13 cellular contexts compared by ENCODE assay signal in genomic region chr3:34011171-34012101, GRCh38.
DNase-seq lines count a peak whose midpoint lies in the region; ATAC-seq and TF ChIP-seq lines count a peak whose summit lies in the region.
"Had no signal": no experiment of that assay in that cellular context is flagged by ENCODE, and none has a peak within 500 bp of the region (broad histone marks: within the 10 kb centered on the region; RNA-seq: fewer than 3 reads in every experiment).

No MANE protein-coding gene starts in this region.

- H3K27me3 Mint-ChIP-seq in naive thymus-derived CD4-positive, alpha-beta T cell = no peaks in the 10 kb centered on the region
- H3K27me3 Mint-ChIP-seq: central memory CD8-positive, alpha-beta T cell; stimulated activated naive CD8-positive, alpha-beta T cell treated with anti-CD3 and anti-CD28 coated beads, Interleukin-15, Interleukin-2, amounts not matched to agents 100 ng/mL and 50 ng/mL, for 24 hours had no signal

- TF ChIP-seq CTCF in testis (IDR thresholded peaks at IDR 0.05) = no peak

- peak overlapping the region in 1 of 2 experiments; percentile 92 for H2BK12ac ChIP-seq in mesenchymal stem cell (ENCODE audit: low read length in 2 of 2)

- H3K9ac ChIP-seq in mesenchymal stem cell (ENCODE audit: low read length) = peak overlapping the region; percentile 26

- no peak overlapping the region for H3K23ac ChIP-seq in mesenchymal stem cell (ENCODE audit: low read length in 2 of 2)

- H3K36me3 Mint-ChIP-seq in naive thymus-derived CD4-positive, alpha-beta T cell = no peaks in the 10 kb centered on the region

- no peak overlapping the region for H4K8ac ChIP-seq in mesenchymal stem cell (ENCODE audit: low read length)

- no peak overlapping the region for H3K18ac ChIP-seq in mesenchymal stem cell (ENCODE audit: low read depth in 1 of 2, low read length in 2 of 2)

- peak overlapping the region; percentile 14 for H2AK5ac ChIP-seq in mesenchymal stem cell (ENCODE audit: low read length, severe bottlenecking)

- intact Hi-C loops in naive thymus-derived CD4-positive, alpha-beta T cell (cut with micrococcal nuclease) = no loop called here
- intact Hi-C loops in testis (cut with DNase I; ENCODE audit: low total_unique reads) = no loop called here

- H3K14ac ChIP-seq in mesenchymal stem cell (ENCODE audit: low read length in 2 of 2) = no peak overlapping the region

- H4K91ac ChIP-seq in mesenchymal stem cell (ENCODE audit: low read length) = no peak overlapping the region

- CTCF ChIA-PET in naive thymus-derived CD4-positive, alpha-beta T cell (lab: Charles Lee) = no interaction called here

- H3K27me3 ChIP-seq in mesenchymal stem cell (ENCODE audit: control insufficient read depth in 1 of 2, insufficient read depth in 1 of 2, low read length in 2 of 2) = no peaks in the 10 kb centered on the region
- no peaks in the 10 kb centered on the region for H3K27me3 ChIP-seq in naive thymus-derived CD4-positive, alpha-beta T cell (ENCODE audit: control insufficient read depth in 2 of 2, insufficient read depth in 2 of 2, low read length in 2 of 2)
- no peaks in the 10 kb centered on the region for H3K27me3 ChIP-seq in testis

- in situ Hi-C loops in Caki2 (cut with HindIII; ENCODE audit: low pct_unique_long_range_greater_than_20kb, low sequenced_read_pairs) = no loop called here

- H2BK15ac ChIP-seq in mesenchymal stem cell (ENCODE audit: low read depth, poor library complexity, severe bottlenecking) = no peak overlapping the region

- POLR2A ChIA-PET in naive thymus-derived CD4-positive, alpha-beta T cell (lab: Charles Lee) = no interaction called here

- H3K4me3 ChIP-seq in mesenchymal stem cell (ENCODE audit: insufficient read depth in 1 of 2, low read depth in 1 of 2, low read length in 2 of 2) (peak overlapping the region in 1 of 2 experiments; percentile 3), testis (no peak overlapping the region)
- no peak overlapping the region for H3K4me3 ChIP-seq in naive thymus-derived CD4-positive, alpha-beta T cell (ENCODE audit: low read length)

- no peak overlapping the region for H2AFZ ChIP-seq in mesenchymal stem cell (ENCODE audit: low read depth, low read length)

- H3K4ac ChIP-seq in mesenchymal stem cell (ENCODE audit: low read depth in 1 of 2, low read length in 2 of 2) = peak overlapping the region in 1 of 2 experiments; percentile 70

- DNase-seq in Caki2 (ENCODE audit: low read depth) (peak; percentile 13), HT-29 (ENCODE audit: low spot score) (peak; percentile 33), amniotic epithelial cell (ENCODE audit: low read depth) (peak; percentile 14), mesenchymal stem cell (peak; percentile 28), T-helper 9 cell (no peak), testis (no peak)
- DNase-seq in naive thymus-derived CD4-positive, alpha-beta T cell = no peak
- DNase-seq: activated CD8-positive, alpha-beta memory T cell treated with anti-CD3 and anti-CD28 coated beads for 24 hours; NCI-H526 treated with DMSO at 0.1 percent for 48 hours; right cardiac atrium had no signal

- peaks cover 0 to 21% (median 17%) of the 10 kb centered on the region in 7 donors for H3K4me1 Mint-ChIP-seq in naive thymus-derived CD4-positive, alpha-beta T cell
- H3K4me1 Mint-ChIP-seq: central memory CD8-positive, alpha-beta T cell had no signal

- no peaks in the 10 kb centered on the region for H3K9me3 ChIP-seq in mesenchymal stem cell (ENCODE audit: control insufficient read depth, low read length)
- H3K9me3 ChIP-seq in naive thymus-derived CD4-positive, alpha-beta T cell (ENCODE audit: control insufficient read depth in 2 of 3, low read length in 3 of 3) = no peaks in the 10 kb centered on the region
- no peaks in the 10 kb centered on the region for H3K9me3 ChIP-seq in testis

- H3K27ac ChIP-seq in mesenchymal stem cell (ENCODE audit: low read length, poor library complexity, severe bottlenecking) (peak overlapping the region; percentile 86), testis (no peak overlapping the region)
- H3K27ac ChIP-seq in naive thymus-derived CD4-positive, alpha-beta T cell (ENCODE audit: low read depth, low read length) = no peak overlapping the region

- peak overlapping the region; percentile 21 for H2BK120ac ChIP-seq in mesenchymal stem cell (ENCODE audit: low read depth, low read length)

- 88% methylated on average over 2 of the region's 3 CpGs for WGBS in mesenchymal stem cell
- 91 to 98% methylated on average over 3 of the region's 3 CpGs for WGBS in testis, 2 donors

- H2BK5ac ChIP-seq in mesenchymal stem cell (ENCODE audit: low read depth, low read length, poor library complexity, severe bottlenecking) = peak overlapping the region; percentile 77

- no peak for ATAC-seq in HG02840 (IDR thresholded peaks at IDR 0.05; ENCODE audit: low FRiP score, unreplicated experiment)
- no peak for ATAC-seq in naive thymus-derived CD4-positive, alpha-beta T cell

- peaks cover 0 to 3% (median 0%) of the 10 kb centered on the region in 11 donors for H3K9me3 Mint-ChIP-seq in naive thymus-derived CD4-positive, alpha-beta T cell
- H3K9me3 Mint-ChIP-seq: central memory CD8-positive, alpha-beta T cell; stimulated activated naive CD8-positive, alpha-beta T cell treated with anti-CD3 and anti-CD28 coated beads, Interleukin-15, Interleukin-2, amounts not matched to agents 100 ng/mL and 50 ng/mL, for 24 hours had no signal

- H3K4me3 Mint-ChIP-seq in naive thymus-derived CD4-positive, alpha-beta T cell = no peak overlapping the region
- H3K4me3 Mint-ChIP-seq: central memory CD8-positive, alpha-beta T cell; stimulated activated naive CD8-positive, alpha-beta T cell treated with anti-CD3 and anti-CD28 coated beads, Interleukin-15, Interleukin-2, amounts not matched to agents 100 ng/mL and 50 ng/mL, for 24 hours had no signal

- H3K36me3 ChIP-seq in mesenchymal stem cell (ENCODE audit: control insufficient read depth in 1 of 2, insufficient read depth in 2 of 2, low read depth in 1 of 2, low read length in 2 of 2) (no peaks in the 10 kb centered on the region), testis (ENCODE audit: low read depth, missing control alignments) (no peaks in the 10 kb centered on the region)
- no peaks in the 10 kb centered on the region for H3K36me3 ChIP-seq in naive thymus-derived CD4-positive, alpha-beta T cell (ENCODE audit: control insufficient read depth in 2 of 3, insufficient read depth in 3 of 3, low read length in 3 of 3)

- H3K79me1 ChIP-seq in mesenchymal stem cell (replicated peaks; ENCODE audit: low read length, poor library complexity, severe bottlenecking) = no peaks in the 10 kb centered on the region

- H3K4me1 ChIP-seq in mesenchymal stem cell (ENCODE audit: control insufficient read depth, insufficient read depth, low read depth, low read length) (peaks cover 16% of the 10 kb centered on the region), testis (no peaks in the 10 kb centered on the region)
- H3K4me1 ChIP-seq in naive thymus-derived CD4-positive, alpha-beta T cell (ENCODE audit: control insufficient read depth in 2 of 2, insufficient read depth in 2 of 2, low read length in 2 of 2) = peaks cover 7 to 8% of the 10 kb centered on the region in 2 donors

- TF ChIP-seq POLR2A in testis (IDR thresholded peaks at IDR 0.05) = no peak

- no peak overlapping the region for H3K4me2 ChIP-seq in mesenchymal stem cell (ENCODE audit: low read length, poor library complexity, severe bottlenecking)

- no peak overlapping the region for H3K27ac Mint-ChIP-seq in naive thymus-derived CD4-positive, alpha-beta T cell
- H3K27ac Mint-ChIP-seq: stimulated activated naive CD8-positive, alpha-beta T cell treated with anti-CD3 and anti-CD28 coated beads, Interleukin-15, Interleukin-2, amounts not matched to agents 100 ng/mL and 50 ng/mL, for 24 hours had no signal

Comparison
In these comparisons a context has a peak if more than half of its experiments do, and no peak if none do; other contexts are left out.
1. DNase-seq: peak in Caki2 (single experiment), HT-29 (single experiment), amniotic epithelial cell (single experiment) and mesenchymal stem cell (single experiment); none in T-helper 9 cell (single experiment), naive thymus-derived CD4-positive, alpha-beta T cell (0 of 9) and testis (single experiment).